ENCODE assay signal across 9 cellular contexts in genomic region chr16:86508947-86509758, GRCh38. TPM values are rescaled to one million over a fixed set of nuclear protein-coding genes. Genes with fewer than 3 reads are reported as not detected.
DNase-seq lines count a peak whose midpoint lies in the region; ATAC-seq and TF ChIP-seq lines count a peak whose summit lies in the region.
"Had no signal": no experiment of that assay in that cellular context is flagged by ENCODE, and none has a peak within 500 bp of the region (broad histone marks: within the 10 kb centered on the region; RNA-seq: fewer than 3 reads in every experiment).

No MANE protein-coding gene starts in this region.

- intact Hi-C loops in lower leg skin (cut with DNase I; ENCODE audit: low total_unique reads) = no loop called here
- intact Hi-C loops in tibial artery (cut with DNase I; ENCODE audit: low total_unique reads) = loop anchor here (10.0 kb wide), 1 partner anchor 1814 kb away; the partner anchor contains the start of gene USP10

- WGBS in lower leg skin, 2 donors = 0 to 1% methylated on average over 35 to 73 of the region's 79 CpGs

- peaks cover 0 to 54% (median 47%) of the 10 kb centered on the region in 4 donors for H3K4me1 ChIP-seq in tibial artery

- no peaks in the 10 kb centered on the region for H3K9me3 Mint-ChIP-seq in central memory CD8-positive, alpha-beta T cell

- H3K27ac ChIP-seq in tibial artery = peak overlapping the region; percentile 43 to 64
- H3K27ac ChIP-seq: SK-N-MC had no signal

- peak overlapping the region; percentile 80 for H3K4me3 Mint-ChIP-seq in central memory CD8-positive, alpha-beta T cell

- no peak for ATAC-seq in central memory CD8-positive, alpha-beta T cell (replicated peaks; ENCODE audit: extremely low read depth, poor library complexity, severe bottlenecking)
- no peak for ATAC-seq in GM21360 (IDR thresholded peaks at IDR 0.05; ENCODE audit: unreplicated experiment)

- no peak overlapping the region for H3K4me3 ChIP-seq in NB4 (ENCODE audit: low read depth, low read length)
- peak overlapping the region; percentile 26 for H3K4me3 ChIP-seq in lower leg skin (ENCODE audit: low read depth, poor library complexity, severe bottlenecking)
- H3K4me3 ChIP-seq in tibial artery = peak overlapping the region; percentile 58 to 75
- H3K4me3 ChIP-seq: SK-N-MC had no signal

- H3K27ac Mint-ChIP-seq in central memory CD8-positive, alpha-beta T cell (ENCODE audit: low read depth) = no peak overlapping the region

- peaks cover 25% of the 10 kb centered on the region for H3K4me1 Mint-ChIP-seq in central memory CD8-positive, alpha-beta T cell

- H3K9me3 ChIP-seq in tibial artery = no peaks in the 10 kb centered on the region

- peak; percentile 83 for DNase-seq in EL
- peak; percentile 43 for DNase-seq in NB4 (ENCODE audit: low read depth)
- no peak for DNase-seq in central memory CD8-positive, alpha-beta T cell (ENCODE audit: low spot score in 2 of 2)
- DNase-seq in lower leg skin (ENCODE audit: low spot score in 2 of 2) = no peak
- no peak for DNase-seq in tibial artery
- no peak for DNase-seq in NCI-H1048 (lab: John Stamatoyannopoulos, UW)
- no peak for DNase-seq in GDM1 (lab: John Stamatoyannopoulos, UW)

- H3K36me3 Mint-ChIP-seq in central memory CD8-positive, alpha-beta T cell (ENCODE audit: insufficient read depth) = peaks cover 14% of the 10 kb centered on the region

- TF ChIP-seq POLR2A in NB4 (IDR thresholded peaks at IDR 0.05; ENCODE audit: extremely low read depth, insufficient read length) (no peak), lower leg skin (IDR thresholded peaks at IDR 0.05) (no peak)

- H3K36me3 ChIP-seq in tibial artery = no peaks in the 10 kb centered on the region

- peaks cover 78% of the 10 kb centered on the region for H3K27me3 Mint-ChIP-seq in central memory CD8-positive, alpha-beta T cell

- H3K27me3 ChIP-seq in tibial artery = peaks cover 21 to 93% of the 10 kb centered on the region in 2 donors

- TF ChIP-seq CTCF in NB4 (IDR thresholded peaks at IDR 0.05; ENCODE audit: low read depth, low read length) (no peak), lower leg skin (IDR thresholded peaks at IDR 0.05) (no peak), tibial artery (IDR thresholded peaks at IDR 0.05) (no peak)

RNA-seq across cellular contexts. Expression of gene FOXF1, which starts 1.2 kb away (rescaled TPM):
- under 1 TPM in 2 of 4 donors, not detected in 2; 0.10 to 0.45 TPM for total RNA-seq in lower leg skin

RNA-seq across cellular contexts. Expression of gene MTHFSD, which starts 45.9 kb away (rescaled TPM):
- total RNA-seq in lower leg skin = 10 to 100 TPM; 14.5 to 34.8 (median 25.5) TPM

RNA-seq across cellular contexts. Expression of gene FOXC2, which starts 57.5 kb away (rescaled TPM):
- under 1 TPM in 3 of 4 donors, not detected in 1; 0.16 to 0.32 (median 0.17) TPM for total RNA-seq in lower leg skin

Comparison
In these comparisons a context has a peak if more than half of its experiments do, and no peak if none do; other contexts are left out.
1. DNase-seq: peak in EL (single experiment) and NB4 (single experiment); none in central memory CD8-positive, alpha-beta T cell (0 of 2), lower leg skin (0 of 2), tibial artery (0 of 2), NCI-H1048 (single experiment) and GDM1 (single experiment).